ENCODE assay signal across 1 cellular context in the genomic region with DNA sequence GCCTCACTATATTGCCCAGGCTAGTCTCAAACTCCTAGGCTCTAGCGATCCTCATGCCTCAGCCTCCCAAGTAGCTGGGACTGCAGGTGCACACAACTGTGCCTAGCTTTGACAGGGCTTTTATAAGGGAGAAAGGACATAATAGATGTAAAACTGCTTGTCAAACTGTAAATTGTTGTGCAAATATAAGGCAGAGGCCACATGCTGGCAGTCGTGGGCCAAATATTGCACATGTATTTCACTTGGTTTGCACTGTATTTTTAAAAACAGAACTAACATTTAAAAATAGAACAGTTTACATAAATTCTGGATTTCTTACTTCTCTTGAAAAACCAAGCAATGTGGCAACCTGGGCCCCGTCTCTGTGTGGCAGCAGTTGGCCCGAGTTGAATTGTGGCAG.
TF ChIP-seq lines count a peak whose summit lies in the region.

No MANE protein-coding gene starts in this region.

TF ChIP-seq in H1, 55 proteins besides CTCF, POLR2A, EP300 and RAD21 (continued from another document):
- TF ChIP-seq FOSL1 (IDR thresholded peaks at IDR 0.05; ENCODE audit: insufficient read depth, low read depth, low read length): no peak
- TF ChIP-seq TBP (IDR thresholded peaks at IDR 0.05; ENCODE audit: low read depth, low read length): no peak
- TF ChIP-seq GABPA (IDR thresholded peaks at IDR 0.05; ENCODE audit: borderline replicate concordance, insufficient read depth, low read length): no peak
- TF ChIP-seq BACH1 (IDR thresholded peaks at IDR 0.05; ENCODE audit: low read length): no peak
- TF ChIP-seq SIX5 (IDR thresholded peaks at IDR 0.05; ENCODE audit: low read depth, low read length): no peak
- TF ChIP-seq, protein P1, sequence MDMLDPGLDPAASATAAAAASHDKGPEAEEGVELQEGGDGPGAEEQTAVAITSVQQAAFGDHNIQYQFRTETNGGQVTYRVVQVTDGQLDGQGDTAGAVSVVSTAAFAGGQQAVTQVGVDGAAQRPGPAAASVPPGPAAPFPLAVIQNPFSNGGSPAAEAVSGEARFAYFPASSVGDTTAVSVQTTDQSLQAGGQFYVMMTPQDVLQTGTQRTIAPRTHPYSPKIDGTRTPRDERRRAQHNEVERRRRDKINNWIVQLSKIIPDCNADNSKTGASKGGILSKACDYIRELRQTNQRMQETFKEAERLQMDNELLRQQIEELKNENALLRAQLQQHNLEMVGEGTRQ (IDR thresholded peaks at IDR 0.05; ENCODE audit: low read length): no peak
- TF ChIP-seq KDM1A (IDR thresholded peaks at IDR 0.05; ENCODE audit: borderline replicate concordance, low read length): no peak
- TF ChIP-seq, protein P2, sequence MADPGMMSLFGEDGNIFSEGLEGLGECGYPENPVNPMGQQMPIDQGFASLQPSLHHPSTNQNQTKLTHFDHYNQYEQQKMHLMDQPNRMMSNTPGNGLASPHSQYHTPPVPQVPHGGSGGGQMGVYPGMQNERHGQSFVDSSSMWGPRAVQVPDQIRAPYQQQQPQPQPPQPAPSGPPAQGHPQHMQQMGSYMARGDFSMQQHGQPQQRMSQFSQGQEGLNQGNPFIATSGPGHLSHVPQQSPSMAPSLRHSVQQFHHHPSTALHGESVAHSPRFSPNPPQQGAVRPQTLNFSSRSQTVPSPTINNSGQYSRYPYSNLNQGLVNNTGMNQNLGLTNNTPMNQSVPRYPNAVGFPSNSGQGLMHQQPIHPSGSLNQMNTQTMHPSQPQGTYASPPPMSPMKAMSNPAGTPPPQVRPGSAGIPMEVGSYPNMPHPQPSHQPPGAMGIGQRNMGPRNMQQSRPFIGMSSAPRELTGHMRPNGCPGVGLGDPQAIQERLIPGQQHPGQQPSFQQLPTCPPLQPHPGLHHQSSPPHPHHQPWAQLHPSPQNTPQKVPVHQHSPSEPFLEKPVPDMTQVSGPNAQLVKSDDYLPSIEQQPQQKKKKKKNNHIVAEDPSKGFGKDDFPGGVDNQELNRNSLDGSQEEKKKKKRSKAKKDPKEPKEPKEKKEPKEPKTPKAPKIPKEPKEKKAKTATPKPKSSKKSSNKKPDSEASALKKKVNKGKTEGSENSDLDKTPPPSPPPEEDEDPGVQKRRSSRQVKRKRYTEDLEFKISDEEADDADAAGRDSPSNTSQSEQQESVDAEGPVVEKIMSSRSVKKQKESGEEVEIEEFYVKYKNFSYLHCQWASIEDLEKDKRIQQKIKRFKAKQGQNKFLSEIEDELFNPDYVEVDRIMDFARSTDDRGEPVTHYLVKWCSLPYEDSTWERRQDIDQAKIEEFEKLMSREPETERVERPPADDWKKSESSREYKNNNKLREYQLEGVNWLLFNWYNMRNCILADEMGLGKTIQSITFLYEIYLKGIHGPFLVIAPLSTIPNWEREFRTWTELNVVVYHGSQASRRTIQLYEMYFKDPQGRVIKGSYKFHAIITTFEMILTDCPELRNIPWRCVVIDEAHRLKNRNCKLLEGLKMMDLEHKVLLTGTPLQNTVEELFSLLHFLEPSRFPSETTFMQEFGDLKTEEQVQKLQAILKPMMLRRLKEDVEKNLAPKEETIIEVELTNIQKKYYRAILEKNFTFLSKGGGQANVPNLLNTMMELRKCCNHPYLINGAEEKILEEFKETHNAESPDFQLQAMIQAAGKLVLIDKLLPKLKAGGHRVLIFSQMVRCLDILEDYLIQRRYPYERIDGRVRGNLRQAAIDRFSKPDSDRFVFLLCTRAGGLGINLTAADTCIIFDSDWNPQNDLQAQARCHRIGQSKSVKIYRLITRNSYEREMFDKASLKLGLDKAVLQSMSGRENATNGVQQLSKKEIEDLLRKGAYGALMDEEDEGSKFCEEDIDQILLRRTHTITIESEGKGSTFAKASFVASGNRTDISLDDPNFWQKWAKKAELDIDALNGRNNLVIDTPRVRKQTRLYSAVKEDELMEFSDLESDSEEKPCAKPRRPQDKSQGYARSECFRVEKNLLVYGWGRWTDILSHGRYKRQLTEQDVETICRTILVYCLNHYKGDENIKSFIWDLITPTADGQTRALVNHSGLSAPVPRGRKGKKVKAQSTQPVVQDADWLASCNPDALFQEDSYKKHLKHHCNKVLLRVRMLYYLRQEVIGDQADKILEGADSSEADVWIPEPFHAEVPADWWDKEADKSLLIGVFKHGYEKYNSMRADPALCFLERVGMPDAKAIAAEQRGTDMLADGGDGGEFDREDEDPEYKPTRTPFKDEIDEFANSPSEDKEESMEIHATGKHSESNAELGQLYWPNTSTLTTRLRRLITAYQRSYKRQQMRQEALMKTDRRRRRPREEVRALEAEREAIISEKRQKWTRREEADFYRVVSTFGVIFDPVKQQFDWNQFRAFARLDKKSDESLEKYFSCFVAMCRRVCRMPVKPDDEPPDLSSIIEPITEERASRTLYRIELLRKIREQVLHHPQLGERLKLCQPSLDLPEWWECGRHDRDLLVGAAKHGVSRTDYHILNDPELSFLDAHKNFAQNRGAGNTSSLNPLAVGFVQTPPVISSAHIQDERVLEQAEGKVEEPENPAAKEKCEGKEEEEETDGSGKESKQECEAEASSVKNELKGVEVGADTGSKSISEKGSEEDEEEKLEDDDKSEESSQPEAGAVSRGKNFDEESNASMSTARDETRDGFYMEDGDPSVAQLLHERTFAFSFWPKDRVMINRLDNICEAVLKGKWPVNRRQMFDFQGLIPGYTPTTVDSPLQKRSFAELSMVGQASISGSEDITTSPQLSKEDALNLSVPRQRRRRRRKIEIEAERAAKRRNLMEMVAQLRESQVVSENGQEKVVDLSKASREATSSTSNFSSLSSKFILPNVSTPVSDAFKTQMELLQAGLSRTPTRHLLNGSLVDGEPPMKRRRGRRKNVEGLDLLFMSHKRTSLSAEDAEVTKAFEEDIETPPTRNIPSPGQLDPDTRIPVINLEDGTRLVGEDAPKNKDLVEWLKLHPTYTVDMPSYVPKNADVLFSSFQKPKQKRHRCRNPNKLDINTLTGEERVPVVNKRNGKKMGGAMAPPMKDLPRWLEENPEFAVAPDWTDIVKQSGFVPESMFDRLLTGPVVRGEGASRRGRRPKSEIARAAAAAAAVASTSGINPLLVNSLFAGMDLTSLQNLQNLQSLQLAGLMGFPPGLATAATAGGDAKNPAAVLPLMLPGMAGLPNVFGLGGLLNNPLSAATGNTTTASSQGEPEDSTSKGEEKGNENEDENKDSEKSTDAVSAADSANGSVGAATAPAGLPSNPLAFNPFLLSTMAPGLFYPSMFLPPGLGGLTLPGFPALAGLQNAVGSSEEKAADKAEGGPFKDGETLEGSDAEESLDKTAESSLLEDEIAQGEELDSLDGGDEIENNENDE (IDR thresholded peaks at IDR 0.05; ENCODE audit: insufficient replicate concordance, low read length): no peak
